In the genomic region with DNA sequence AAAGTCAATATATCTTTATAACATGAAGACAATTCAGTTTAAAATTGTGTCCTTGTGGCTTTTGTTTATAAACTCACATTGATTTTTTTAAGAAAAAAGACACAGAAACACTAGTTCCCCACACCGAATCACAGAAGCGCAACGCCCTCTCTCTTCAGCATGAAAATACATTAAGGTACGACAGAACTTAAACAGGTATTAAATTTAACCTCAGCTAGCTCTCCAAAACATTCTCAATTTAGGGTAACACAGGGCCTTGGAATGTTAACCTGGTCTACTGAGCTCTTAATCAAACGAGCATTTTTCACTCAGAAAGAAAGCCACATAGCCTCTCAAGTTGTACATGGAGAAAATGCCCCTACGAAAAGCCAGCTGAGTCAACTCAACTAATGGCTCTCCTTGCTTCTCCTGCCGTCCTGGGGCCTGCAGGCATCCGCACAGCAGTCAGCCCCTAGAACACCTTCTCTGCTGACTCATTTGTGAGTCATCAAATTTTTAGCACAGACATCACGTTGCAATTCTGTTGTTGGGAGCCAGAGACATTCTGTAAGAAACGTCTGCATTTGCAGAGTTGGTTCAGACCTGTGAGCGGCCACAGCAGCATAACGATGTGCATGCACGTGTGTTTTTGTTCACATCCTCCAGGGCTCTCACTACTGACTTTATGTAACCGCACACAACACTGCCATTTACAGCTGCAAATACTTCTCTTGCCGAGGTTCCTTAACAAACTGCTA, we compare ENCODE assay signal across 9 cellular contexts.
A peak's percentile ranks its signal among the peaks of the same experiment; 100 is the strongest.
DNase-seq lines count a peak whose midpoint lies in the region; ATAC-seq, FAIRE-seq and TF ChIP-seq lines count a peak whose summit lies in the region.
"Had no signal": no experiment of that assay in that cellular context is flagged by ENCODE, and none has a peak within 500 bp of the region (broad histone marks: within the 10 kb centered on the region; RNA-seq: fewer than 3 reads in every experiment).

No MANE protein-coding gene starts in this region.

- H3K9ac ChIP-seq in K562 (ENCODE audit: insufficient read depth in 1 of 2, low read depth in 2 of 2, low read length in 2 of 2): peak overlapping the region in 1 of 2 experiments; percentile 33; a peak in 2 of 4 replicates

- BruUV-seq in K562 (replicated peaks; lab: Mats Ljungman, UMichigan): no TSS peak

- DNase-seq in Ammon's horn (ENCODE audit: low spot score) (peak; percentile 59), LoVo (ENCODE audit: low spot score) (peak; percentile 66), K562 (ENCODE audit: extremely low read depth in 1 of 4, low spot score in 3 of 4) (peak; percentile 43 to 79 (median 64)), kidney tubule cell (ENCODE audit: low spot score) (peak; percentile 98), stomach (no peak), SKM-1 treated with dmso at 0.1 percent for 144 hours (lab: John Stamatoyannopoulos, UW; ENCODE audit: unreplicated experiment) (no peak), midbrain (lab: John Stamatoyannopoulos, UW) (no peak)
- no peak for DNase-seq in stimulated activated CD4-positive, alpha-beta T cell treated with anti-CD3 and anti-CD28 coated beads, Interleukin-12 subunit alpha, Interleukin-12 subunit beta, amount 100 ng/mL, for 4 hours
- DNase-seq: small intestine had no signal

- H3K9me3 ChIP-seq in K562 (replicated peaks; ENCODE audit: control insufficient read depth, insufficient read depth, low read depth, low read length) (no peaks in the 10 kb centered on the region), stomach (no peaks in the 10 kb centered on the region)

- POLR2A ChIA-PET in K562 (lab: Yijun Ruan, JAX): interaction anchor here (0.7 kb wide), 1 partner anchor 8 kb away, joined by 3 read pairs; no protein-coding TSS in a partner anchor

- in situ Hi-C loops in K562 (cut with MboI): no loop called here

- H4K20me1 ChIP-seq in K562 (replicated peaks; ENCODE audit: control insufficient read depth, insufficient read depth, low read length): no peaks in the 10 kb centered on the region

- H3K27ac ChIP-seq in K562 (ENCODE audit: extremely low read depth, low read depth, low read length): peak overlapping the region; percentile 45; the same call in 2 of the 3 replicates
- H3K27ac ChIP-seq in stomach: no peak overlapping the region

- TF ChIP-seq EP300 in K562 (IDR thresholded peaks at IDR 0.05; ENCODE audit: low read length) (peak; percentile 84), stomach (IDR thresholded peaks at IDR 0.05) (no peak)

- CTCF ChIA-PET in K562 (lab: Yijun Ruan, JAX; ENCODE audit: low intra/inter-chr PET ratio): no interaction called here

- TF ChIP-seq CTCF in K562 (IDR thresholded peaks at IDR 0.05 in 2 of 3, conservative IDR thresholded peaks at IDR 0.05 in 1 of 3; ENCODE audit: insufficient read depth in 2 of 3, low read depth in 1 of 3, low read length in 3 of 3) (peak in 1 of 3 experiments; percentile 6; a peak in 1 of 6 replicates), stomach (IDR thresholded peaks at IDR 0.05) (no peak)

- 21% methylated on average over 15 of the region's 15 CpGs for WGBS in K562 (ENCODE audit: insufficient coverage, low coverage, missing lambda C conversion rate)
- WGBS in stomach, 5 donors: 74 to 84% (median 79%) methylated on average over 15 of the region's 15 CpGs

- H3K27me3 ChIP-seq in K562 (ENCODE audit: control insufficient read depth in 2 of 2, insufficient read depth in 2 of 2, low read length in 2 of 2): no peaks in the 10 kb centered on the region
- no peaks in the 10 kb centered on the region for H3K27me3 ChIP-seq in stomach

- H3K4me2 ChIP-seq in K562 (ENCODE audit: insufficient read depth, low read length): peak overlapping the region; percentile 60

- ATAC-seq in K562: peak; percentile 89

- TF ChIP-seq RAD21 in K562 (CRISPR knock-in tag; conservative IDR thresholded peaks at IDR 0.05 in 1 of 2, IDR thresholded peaks at IDR 0.05 in 1 of 2): peak in 1 of 2 experiments; percentile 17; a peak in 3 of 4 replicates

- no peak overlapping the region for H3K4me3 ChIP-seq in K562
- H3K4me3 ChIP-seq in stomach: no peak overlapping the region

- peaks cover 10 to 49% of the 10 kb centered on the region in 2 experiments; a peak in 4 of 5 replicates for H3K4me1 ChIP-seq in K562 (replicated peaks in 1 of 2; ENCODE audit: control insufficient read depth in 2 of 2, insufficient read depth in 2 of 2, low read length in 2 of 2)
- H3K4me1 ChIP-seq in stomach: no peaks in the 10 kb centered on the region

- no peaks in the 10 kb centered on the region for H3K79me2 ChIP-seq in K562 (ENCODE audit: control insufficient read depth, insufficient read depth, low read length)

- no peaks in the 10 kb centered on the region for H3K9me1 ChIP-seq in K562 (ENCODE audit: control insufficient read depth, insufficient read depth, low read length)

- FAIRE-seq in K562 (lab: Jason Lieb, UNC): peak; percentile 94
- FAIRE-seq: small intestine had no signal

- TF ChIP-seq POLR2A in K562 (conservative IDR thresholded peaks at IDR 0.05) (0 out of 2 replicates have a peak, but pooled peaks have one; percentile 33), stomach (IDR thresholded peaks at IDR 0.05) (no peak)

- H2AFZ ChIP-seq in K562 (ENCODE audit: low read depth, low read length): peak overlapping the region; percentile 77

- intact Hi-C loops in K562 (cut with micrococcal nuclease) (no loop called here), stomach (cut with DNase I; ENCODE audit: low total_unique reads) (no loop called here)

- no peaks in the 10 kb centered on the region for H3K36me3 ChIP-seq in K562 (ENCODE audit: control insufficient read depth, insufficient read depth, low read length)
- peaks cover 0 to 33% (median 15%) of the 10 kb centered on the region in 4 donors for H3K36me3 ChIP-seq in stomach

TF ChIP-seq in K562, 482 proteins besides CTCF, POLR2A, EP300 and RAD21 (continues in another document):
- TF ChIP-seq PRPF4 (IDR thresholded peaks at IDR 0.05; ENCODE audit: insufficient read depth, low read depth, low read length, poor library complexity, severe bottlenecking) (no peak), TEAD4 (IDR thresholded peaks at IDR 0.05; ENCODE audit: low read length) (peak; percentile 59; the same call in 1 of the 2 replicates), TEAD4 (CRISPR knock-in tag; IDR thresholded peaks at IDR 0.05; ENCODE audit: borderline replicate concordance) (no peak), ETV1 (tag; conservative IDR thresholded peaks at IDR 0.05; ENCODE audit: low read depth) (0 out of 2 replicates have a peak, but pooled peaks have one; percentile 44), SP1 (CRISPR knock-in tag; IDR thresholded peaks at IDR 0.05) (no peak), ZNF197 (CRISPR knock-in tag; IDR thresholded peaks at IDR 0.05; ENCODE audit: low read depth) (no peak; the same call in 1 of the 2 replicates), MAFG (tag; conservative IDR thresholded peaks at IDR 0.05) (peak; percentile 98), HSF4 (CRISPR knock-in tag; IDR thresholded peaks at IDR 0.05; ENCODE audit: borderline replicate concordance) (peak; percentile 36; the same call in 1 of the 2 replicates), SMARCE1 (IDR thresholded peaks at IDR 0.05) (peak; percentile 87), MEIS2 (IDR thresholded peaks at IDR 0.05; ENCODE audit: partially characterized antibody) (no peak), SOX6 (IDR thresholded peaks at IDR 0.05) (peak; percentile 83), MTA3 (IDR thresholded peaks at IDR 0.05; ENCODE audit: borderline replicate concordance) (peak; percentile 65; the same call in 1 of the 2 replicates), SMARCA5 (IDR thresholded peaks at IDR 0.05) (no peak), ZNF79 (CRISPR knock-in tag; IDR thresholded peaks at IDR 0.05; ENCODE audit: low read depth) (0 out of 2 replicates have a peak, but pooled peaks have one; percentile 31), NFE2L1 (tag; IDR thresholded peaks at IDR 0.05; ENCODE audit: borderline replicate concordance, low read depth) (peak; percentile 64), THRAP3 (IDR thresholded peaks at IDR 0.05; ENCODE audit: borderline replicate concordance) (no peak), SMARCC2 (IDR thresholded peaks at IDR 0.05; ENCODE audit: low read depth) (peak; percentile 84), RCOR1 (IDR thresholded peaks at IDR 0.05; ENCODE audit: borderline replicate concordance in 1 of 2, low read depth in 2 of 2, low read length in 2 of 2) (peak in 1 of 2 experiments; percentile 56; a peak in 1 of 4 replicates), ZNF282 (CRISPR knock-in tag; IDR thresholded peaks at IDR 0.05) (no peak)
- TF ChIP-seq, protein P1, sequence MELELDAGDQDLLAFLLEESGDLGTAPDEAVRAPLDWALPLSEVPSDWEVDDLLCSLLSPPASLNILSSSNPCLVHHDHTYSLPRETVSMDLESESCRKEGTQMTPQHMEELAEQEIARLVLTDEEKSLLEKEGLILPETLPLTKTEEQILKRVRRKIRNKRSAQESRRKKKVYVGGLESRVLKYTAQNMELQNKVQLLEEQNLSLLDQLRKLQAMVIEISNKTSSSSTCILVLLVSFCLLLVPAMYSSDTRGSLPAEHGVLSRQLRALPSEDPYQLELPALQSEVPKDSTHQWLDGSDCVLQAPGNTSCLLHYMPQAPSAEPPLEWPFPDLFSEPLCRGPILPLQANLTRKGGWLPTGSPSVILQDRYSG (tag; conservative IDR thresholded peaks at IDR 0.05; ENCODE audit: low read depth): peak; percentile 51; the same call in 1 of the 2 replicates

Comparison
In these comparisons a context has a peak if more than half of its experiments do, and no peak if none do; other contexts are left out.
1. DNase-seq: peak in Ammon's horn (single experiment), LoVo (single experiment), K562 (4 of 4) and kidney tubule cell (single experiment); none in stimulated activated CD4-positive, alpha-beta T cell treated with anti-CD3 and anti-CD28 coated beads, Interleukin-12 subunit alpha, Interleukin-12 subunit beta, amount 100 ng/mL, for 4 hours (single experiment), stomach (single experiment), SKM-1 treated with dmso at 0.1 percent for 144 hours (single experiment) and midbrain (single experiment).